ENCODE assay signal across 1 cellular context in the genomic region with DNA sequence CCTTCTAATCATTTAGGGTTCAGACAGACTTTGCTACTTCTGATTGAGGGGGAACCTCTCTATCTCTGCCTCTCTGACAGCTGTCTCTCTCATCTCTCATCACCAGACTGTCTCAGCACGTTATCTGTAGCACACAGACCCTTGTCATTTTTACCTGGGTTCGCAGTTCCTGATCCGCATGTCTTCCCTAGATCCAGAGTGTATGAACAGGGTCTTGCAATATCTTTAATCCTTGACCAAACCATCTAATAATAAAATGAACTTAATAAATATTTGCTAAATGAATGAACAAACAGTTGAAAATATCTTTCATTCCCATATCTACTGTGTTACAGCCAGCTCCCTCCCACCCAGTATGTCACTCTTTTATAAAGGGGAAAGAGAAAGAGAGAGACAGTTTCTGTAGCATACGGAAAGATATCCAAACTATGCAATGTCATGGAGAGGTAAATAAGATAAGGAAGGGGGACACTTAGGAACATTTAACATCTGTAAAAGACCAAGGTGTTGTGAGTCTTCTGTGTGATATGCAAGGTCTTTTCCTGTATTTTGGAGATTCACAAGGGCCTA.
A peak's percentile ranks its signal among the peaks of the same experiment; 100 is the strongest.
TF ChIP-seq lines count a peak whose summit lies in the region.

No MANE protein-coding gene starts in this region.

TF ChIP-seq in K562, 482 proteins besides CTCF, POLR2A, EP300 and RAD21 (continued from another document and continues in another):
- TF ChIP-seq, protein P1, sequence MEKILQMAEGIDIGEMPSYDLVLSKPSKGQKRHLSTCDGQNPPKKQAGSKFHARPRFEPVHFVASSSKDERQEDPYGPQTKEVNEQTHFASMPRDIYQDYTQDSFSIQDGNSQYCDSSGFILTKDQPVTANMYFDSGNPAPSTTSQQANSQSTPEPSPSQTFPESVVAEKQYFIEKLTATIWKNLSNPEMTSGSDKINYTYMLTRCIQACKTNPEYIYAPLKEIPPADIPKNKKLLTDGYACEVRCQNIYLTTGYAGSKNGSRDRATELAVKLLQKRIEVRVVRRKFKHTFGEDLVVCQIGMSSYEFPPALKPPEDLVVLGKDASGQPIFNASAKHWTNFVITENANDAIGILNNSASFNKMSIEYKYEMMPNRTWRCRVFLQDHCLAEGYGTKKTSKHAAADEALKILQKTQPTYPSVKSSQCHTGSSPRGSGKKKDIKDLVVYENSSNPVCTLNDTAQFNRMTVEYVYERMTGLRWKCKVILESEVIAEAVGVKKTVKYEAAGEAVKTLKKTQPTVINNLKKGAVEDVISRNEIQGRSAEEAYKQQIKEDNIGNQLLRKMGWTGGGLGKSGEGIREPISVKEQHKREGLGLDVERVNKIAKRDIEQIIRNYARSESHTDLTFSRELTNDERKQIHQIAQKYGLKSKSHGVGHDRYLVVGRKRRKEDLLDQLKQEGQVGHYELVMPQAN (IDR thresholded peaks at IDR 0.05; ENCODE audit: borderline replicate concordance) = no peak
- TF ChIP-seq ZNF583 (CRISPR knock-in tag; IDR thresholded peaks at IDR 0.05) = no peak
- TF ChIP-seq CBX5 (IDR thresholded peaks at IDR 0.05; ENCODE audit: borderline replicate concordance, low read depth) = no peak
- TF ChIP-seq KLF10 (CRISPR knock-in tag; IDR thresholded peaks at IDR 0.05) = no peak
- no peak for TF ChIP-seq KLF6 (CRISPR knock-in tag; IDR thresholded peaks at IDR 0.05; ENCODE audit: borderline replicate concordance)
- no peak for TF ChIP-seq SMAD2 (IDR thresholded peaks at IDR 0.05; ENCODE audit: low read depth, low read length)
- TF ChIP-seq, protein P2, sequence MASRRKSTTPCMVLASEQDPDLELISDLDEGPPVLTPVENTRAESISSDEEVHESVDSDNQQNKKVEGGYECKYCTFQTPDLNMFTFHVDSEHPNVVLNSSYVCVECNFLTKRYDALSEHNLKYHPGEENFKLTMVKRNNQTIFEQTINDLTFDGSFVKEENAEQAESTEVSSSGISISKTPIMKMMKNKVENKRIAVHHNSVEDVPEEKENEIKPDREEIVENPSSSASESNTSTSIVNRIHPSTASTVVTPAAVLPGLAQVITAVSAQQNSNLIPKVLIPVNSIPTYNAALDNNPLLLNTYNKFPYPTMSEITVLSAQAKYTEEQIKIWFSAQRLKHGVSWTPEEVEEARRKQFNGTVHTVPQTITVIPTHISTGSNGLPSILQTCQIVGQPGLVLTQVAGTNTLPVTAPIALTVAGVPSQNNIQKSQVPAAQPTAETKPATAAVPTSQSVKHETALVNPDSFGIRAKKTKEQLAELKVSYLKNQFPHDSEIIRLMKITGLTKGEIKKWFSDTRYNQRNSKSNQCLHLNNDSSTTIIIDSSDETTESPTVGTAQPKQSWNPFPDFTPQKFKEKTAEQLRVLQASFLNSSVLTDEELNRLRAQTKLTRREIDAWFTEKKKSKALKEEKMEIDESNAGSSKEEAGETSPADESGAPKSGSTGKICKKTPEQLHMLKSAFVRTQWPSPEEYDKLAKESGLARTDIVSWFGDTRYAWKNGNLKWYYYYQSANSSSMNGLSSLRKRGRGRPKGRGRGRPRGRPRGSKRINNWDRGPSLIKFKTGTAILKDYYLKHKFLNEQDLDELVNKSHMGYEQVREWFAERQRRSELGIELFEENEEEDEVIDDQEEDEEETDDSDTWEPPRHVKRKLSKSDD (conservative IDR thresholded peaks at IDR 0.05; ENCODE audit: low read length) = no peak
- no peak for TF ChIP-seq FUS (optimal IDR thresholded peaks at IDR 0.05; ENCODE audit: low read depth, low read length)
- TF ChIP-seq HNRNPL (IDR thresholded peaks at IDR 0.05; ENCODE audit: low read depth, low read length) = no peak
- peak; percentile 78; the same call in 1 of the 2 replicates for TF ChIP-seq ZNF274 (IDR thresholded peaks at IDR 0.05; ENCODE audit: borderline replicate concordance, low read depth, low read length)
- no peak for TF ChIP-seq PURB (CRISPR knock-in tag; IDR thresholded peaks at IDR 0.05; ENCODE audit: low read depth)
- peak; percentile 99 for TF ChIP-seq MEIS2 (IDR thresholded peaks at IDR 0.05; ENCODE audit: partially characterized antibody)
- TF ChIP-seq, protein P3, sequence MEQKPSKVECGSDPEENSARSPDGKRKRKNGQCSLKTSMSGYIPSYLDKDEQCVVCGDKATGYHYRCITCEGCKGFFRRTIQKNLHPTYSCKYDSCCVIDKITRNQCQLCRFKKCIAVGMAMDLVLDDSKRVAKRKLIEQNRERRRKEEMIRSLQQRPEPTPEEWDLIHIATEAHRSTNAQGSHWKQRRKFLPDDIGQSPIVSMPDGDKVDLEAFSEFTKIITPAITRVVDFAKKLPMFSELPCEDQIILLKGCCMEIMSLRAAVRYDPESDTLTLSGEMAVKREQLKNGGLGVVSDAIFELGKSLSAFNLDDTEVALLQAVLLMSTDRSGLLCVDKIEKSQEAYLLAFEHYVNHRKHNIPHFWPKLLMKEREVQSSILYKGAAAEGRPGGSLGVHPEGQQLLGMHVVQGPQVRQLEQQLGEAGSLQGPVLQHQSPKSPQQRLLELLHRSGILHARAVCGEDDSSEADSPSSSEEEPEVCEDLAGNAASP (IDR thresholded peaks at IDR 0.05) = no peak
- TF ChIP-seq SIN3B (IDR thresholded peaks at IDR 0.05; ENCODE audit: low read depth) = no peak
- TF ChIP-seq GATAD2A (IDR thresholded peaks at IDR 0.05) = no peak; the same call in 1 of the 2 replicates
- TF ChIP-seq DIDO1 (tag; IDR thresholded peaks at IDR 0.05; ENCODE audit: low read depth) = no peak
- TF ChIP-seq TEAD4 (IDR thresholded peaks at IDR 0.05; ENCODE audit: low read length) = peak; percentile 98
- no peak for TF ChIP-seq TEAD4 (CRISPR knock-in tag; IDR thresholded peaks at IDR 0.05; ENCODE audit: borderline replicate concordance)
- TF ChIP-seq STAT5B (CRISPR knock-in tag; IDR thresholded peaks at IDR 0.05) = no peak
- TF ChIP-seq SAFB (IDR thresholded peaks at IDR 0.05; ENCODE audit: borderline replicate concordance, low read depth, low read length) = no peak
- no peak for TF ChIP-seq TFAM (CRISPR knock-in tag; conservative IDR thresholded peaks at IDR 0.05)
- TF ChIP-seq SP1 (CRISPR knock-in tag; IDR thresholded peaks at IDR 0.05) = no peak
- no peak for TF ChIP-seq TCF7L2 (IDR thresholded peaks at IDR 0.05; ENCODE audit: low read depth, low read length)
- TF ChIP-seq YY1 (IDR thresholded peaks at IDR 0.05; ENCODE audit: borderline replicate concordance in 1 of 3, control insufficient read depth in 1 of 3, extremely low read depth in 1 of 3, insufficient read depth in 3 of 3, insufficient read length in 1 of 3, insufficient replicate concordance in 2 of 3, low read depth in 1 of 3, low read length in 2 of 3) = no peak
- TF ChIP-seq, protein P4, sequence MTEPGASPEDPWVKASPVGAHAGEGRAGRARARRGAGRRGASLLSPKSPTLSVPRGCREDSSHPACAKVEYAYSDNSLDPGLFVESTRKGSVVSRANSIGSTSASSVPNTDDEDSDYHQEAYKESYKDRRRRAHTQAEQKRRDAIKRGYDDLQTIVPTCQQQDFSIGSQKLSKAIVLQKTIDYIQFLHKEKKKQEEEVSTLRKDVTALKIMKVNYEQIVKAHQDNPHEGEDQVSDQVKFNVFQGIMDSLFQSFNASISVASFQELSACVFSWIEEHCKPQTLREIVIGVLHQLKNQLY (CRISPR knock-in tag; conservative IDR thresholded peaks at IDR 0.05) = no peak
- TF ChIP-seq HIVEP1 (CRISPR knock-in tag; IDR thresholded peaks at IDR 0.05) = no peak
- TF ChIP-seq ZNF253 (CRISPR knock-in tag; conservative IDR thresholded peaks at IDR 0.05) = no peak
- TF ChIP-seq, protein P5, sequence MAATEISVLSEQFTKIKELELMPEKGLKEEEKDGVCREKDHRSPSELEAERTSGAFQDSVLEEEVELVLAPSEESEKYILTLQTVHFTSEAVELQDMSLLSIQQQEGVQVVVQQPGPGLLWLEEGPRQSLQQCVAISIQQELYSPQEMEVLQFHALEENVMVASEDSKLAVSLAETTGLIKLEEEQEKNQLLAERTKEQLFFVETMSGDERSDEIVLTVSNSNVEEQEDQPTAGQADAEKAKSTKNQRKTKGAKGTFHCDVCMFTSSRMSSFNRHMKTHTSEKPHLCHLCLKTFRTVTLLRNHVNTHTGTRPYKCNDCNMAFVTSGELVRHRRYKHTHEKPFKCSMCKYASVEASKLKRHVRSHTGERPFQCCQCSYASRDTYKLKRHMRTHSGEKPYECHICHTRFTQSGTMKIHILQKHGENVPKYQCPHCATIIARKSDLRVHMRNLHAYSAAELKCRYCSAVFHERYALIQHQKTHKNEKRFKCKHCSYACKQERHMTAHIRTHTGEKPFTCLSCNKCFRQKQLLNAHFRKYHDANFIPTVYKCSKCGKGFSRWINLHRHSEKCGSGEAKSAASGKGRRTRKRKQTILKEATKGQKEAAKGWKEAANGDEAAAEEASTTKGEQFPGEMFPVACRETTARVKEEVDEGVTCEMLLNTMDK (IDR thresholded peaks at IDR 0.05; ENCODE audit: borderline replicate concordance, insufficient read depth, low read depth, low read length, poor library complexity, severe bottlenecking) = no peak
- TF ChIP-seq, protein P6, sequence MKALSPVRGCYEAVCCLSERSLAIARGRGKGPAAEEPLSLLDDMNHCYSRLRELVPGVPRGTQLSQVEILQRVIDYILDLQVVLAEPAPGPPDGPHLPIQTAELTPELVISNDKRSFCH (CRISPR knock-in tag; IDR thresholded peaks at IDR 0.05) = no peak
- TF ChIP-seq, protein P6 (tag; IDR thresholded peaks at IDR 0.05) = no peak
- peak; percentile 54; the same call in 1 of the 2 replicates for TF ChIP-seq ATF7 (IDR thresholded peaks at IDR 0.05)
- TF ChIP-seq ATF1 (CRISPR knock-in tag; IDR thresholded peaks at IDR 0.05) = no peak
- no peak; the same call in 1 of the 2 replicates for TF ChIP-seq ATF1 (tag; IDR thresholded peaks at IDR 0.05)
- TF ChIP-seq ZNF175 (CRISPR knock-in tag; IDR thresholded peaks at IDR 0.05; ENCODE audit: low read depth) = no peak
- no peak for TF ChIP-seq ZC3H8 (IDR thresholded peaks at IDR 0.05)
- no peak for TF ChIP-seq BRD4 (IDR thresholded peaks at IDR 0.05)
- TF ChIP-seq, protein P7, sequence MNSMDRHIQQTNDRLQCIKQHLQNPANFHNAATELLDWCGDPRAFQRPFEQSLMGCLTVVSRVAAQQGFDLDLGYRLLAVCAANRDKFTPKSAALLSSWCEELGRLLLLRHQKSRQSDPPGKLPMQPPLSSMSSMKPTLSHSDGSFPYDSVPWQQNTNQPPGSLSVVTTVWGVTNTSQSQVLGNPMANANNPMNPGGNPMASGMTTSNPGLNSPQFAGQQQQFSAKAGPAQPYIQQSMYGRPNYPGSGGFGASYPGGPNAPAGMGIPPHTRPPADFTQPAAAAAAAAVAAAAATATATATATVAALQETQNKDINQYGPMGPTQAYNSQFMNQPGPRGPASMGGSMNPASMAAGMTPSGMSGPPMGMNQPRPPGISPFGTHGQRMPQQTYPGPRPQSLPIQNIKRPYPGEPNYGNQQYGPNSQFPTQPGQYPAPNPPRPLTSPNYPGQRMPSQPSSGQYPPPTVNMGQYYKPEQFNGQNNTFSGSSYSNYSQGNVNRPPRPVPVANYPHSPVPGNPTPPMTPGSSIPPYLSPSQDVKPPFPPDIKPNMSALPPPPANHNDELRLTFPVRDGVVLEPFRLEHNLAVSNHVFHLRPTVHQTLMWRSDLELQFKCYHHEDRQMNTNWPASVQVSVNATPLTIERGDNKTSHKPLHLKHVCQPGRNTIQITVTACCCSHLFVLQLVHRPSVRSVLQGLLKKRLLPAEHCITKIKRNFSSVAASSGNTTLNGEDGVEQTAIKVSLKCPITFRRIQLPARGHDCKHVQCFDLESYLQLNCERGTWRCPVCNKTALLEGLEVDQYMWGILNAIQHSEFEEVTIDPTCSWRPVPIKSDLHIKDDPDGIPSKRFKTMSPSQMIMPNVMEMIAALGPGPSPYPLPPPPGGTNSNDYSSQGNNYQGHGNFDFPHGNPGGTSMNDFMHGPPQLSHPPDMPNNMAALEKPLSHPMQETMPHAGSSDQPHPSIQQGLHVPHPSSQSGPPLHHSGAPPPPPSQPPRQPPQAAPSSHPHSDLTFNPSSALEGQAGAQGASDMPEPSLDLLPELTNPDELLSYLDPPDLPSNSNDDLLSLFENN (IDR thresholded peaks at IDR 0.05; ENCODE audit: low read depth in 2 of 2, low read length in 2 of 2) = peak in 1 of 2 experiments; percentile 92; a peak in 2 of 4 replicates
- TF ChIP-seq RBBP5 (IDR thresholded peaks at IDR 0.05; ENCODE audit: borderline replicate concordance, insufficient read depth, low read length, poor library complexity, severe bottlenecking) = peak; percentile 45
- TF ChIP-seq HDAC3 (IDR thresholded peaks at IDR 0.05; ENCODE audit: borderline replicate concordance, partially characterized antibody) = peak; percentile 90
- TF ChIP-seq NFXL1 (CRISPR knock-in tag; IDR thresholded peaks at IDR 0.05) = no peak
- TF ChIP-seq ZNF785 (CRISPR knock-in tag; IDR thresholded peaks at IDR 0.05) = no peak
- no peak for TF ChIP-seq JUNB (CRISPR knock-in tag; conservative IDR thresholded peaks at IDR 0.05)
- TF ChIP-seq, protein P8, sequence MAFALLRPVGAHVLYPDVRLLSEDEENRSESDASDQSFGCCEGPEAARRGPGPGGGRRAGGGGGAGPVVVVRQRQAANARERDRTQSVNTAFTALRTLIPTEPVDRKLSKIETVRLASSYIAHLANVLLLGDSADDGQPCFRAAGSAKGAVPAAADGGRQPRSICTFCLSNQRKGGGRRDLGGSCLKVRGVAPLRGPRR (CRISPR knock-in tag; IDR thresholded peaks at IDR 0.05) = no peak
- TF ChIP-seq, protein P9, sequence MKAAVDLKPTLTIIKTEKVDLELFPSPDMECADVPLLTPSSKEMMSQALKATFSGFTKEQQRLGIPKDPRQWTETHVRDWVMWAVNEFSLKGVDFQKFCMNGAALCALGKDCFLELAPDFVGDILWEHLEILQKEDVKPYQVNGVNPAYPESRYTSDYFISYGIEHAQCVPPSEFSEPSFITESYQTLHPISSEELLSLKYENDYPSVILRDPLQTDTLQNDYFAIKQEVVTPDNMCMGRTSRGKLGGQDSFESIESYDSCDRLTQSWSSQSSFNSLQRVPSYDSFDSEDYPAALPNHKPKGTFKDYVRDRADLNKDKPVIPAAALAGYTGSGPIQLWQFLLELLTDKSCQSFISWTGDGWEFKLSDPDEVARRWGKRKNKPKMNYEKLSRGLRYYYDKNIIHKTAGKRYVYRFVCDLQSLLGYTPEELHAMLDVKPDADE (conservative IDR thresholded peaks at IDR 0.05; ENCODE audit: control insufficient read depth, low read depth, low read length) = no peak
- TF ChIP-seq, protein P10, sequence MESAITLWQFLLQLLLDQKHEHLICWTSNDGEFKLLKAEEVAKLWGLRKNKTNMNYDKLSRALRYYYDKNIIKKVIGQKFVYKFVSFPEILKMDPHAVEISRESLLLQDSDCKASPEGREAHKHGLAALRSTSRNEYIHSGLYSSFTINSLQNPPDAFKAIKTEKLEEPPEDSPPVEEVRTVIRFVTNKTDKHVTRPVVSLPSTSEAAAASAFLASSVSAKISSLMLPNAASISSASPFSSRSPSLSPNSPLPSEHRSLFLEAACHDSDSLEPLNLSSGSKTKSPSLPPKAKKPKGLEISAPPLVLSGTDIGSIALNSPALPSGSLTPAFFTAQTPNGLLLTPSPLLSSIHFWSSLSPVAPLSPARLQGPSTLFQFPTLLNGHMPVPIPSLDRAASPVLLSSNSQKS (CRISPR knock-in tag; IDR thresholded peaks at IDR 0.05) = no peak
- TF ChIP-seq HMG20A (CRISPR knock-in tag; conservative IDR thresholded peaks at IDR 0.05) = no peak
- no peak for TF ChIP-seq MCM3 (IDR thresholded peaks at IDR 0.05)
- TF ChIP-seq ETV5 (CRISPR knock-in tag; IDR thresholded peaks at IDR 0.05; ENCODE audit: low read depth) = no peak
- TF ChIP-seq NUFIP1 (IDR thresholded peaks at IDR 0.05; ENCODE audit: partially characterized antibody) = no peak
